Comparison of ENCODE assay signal across 8 cellular contexts in the genomic region with DNA sequence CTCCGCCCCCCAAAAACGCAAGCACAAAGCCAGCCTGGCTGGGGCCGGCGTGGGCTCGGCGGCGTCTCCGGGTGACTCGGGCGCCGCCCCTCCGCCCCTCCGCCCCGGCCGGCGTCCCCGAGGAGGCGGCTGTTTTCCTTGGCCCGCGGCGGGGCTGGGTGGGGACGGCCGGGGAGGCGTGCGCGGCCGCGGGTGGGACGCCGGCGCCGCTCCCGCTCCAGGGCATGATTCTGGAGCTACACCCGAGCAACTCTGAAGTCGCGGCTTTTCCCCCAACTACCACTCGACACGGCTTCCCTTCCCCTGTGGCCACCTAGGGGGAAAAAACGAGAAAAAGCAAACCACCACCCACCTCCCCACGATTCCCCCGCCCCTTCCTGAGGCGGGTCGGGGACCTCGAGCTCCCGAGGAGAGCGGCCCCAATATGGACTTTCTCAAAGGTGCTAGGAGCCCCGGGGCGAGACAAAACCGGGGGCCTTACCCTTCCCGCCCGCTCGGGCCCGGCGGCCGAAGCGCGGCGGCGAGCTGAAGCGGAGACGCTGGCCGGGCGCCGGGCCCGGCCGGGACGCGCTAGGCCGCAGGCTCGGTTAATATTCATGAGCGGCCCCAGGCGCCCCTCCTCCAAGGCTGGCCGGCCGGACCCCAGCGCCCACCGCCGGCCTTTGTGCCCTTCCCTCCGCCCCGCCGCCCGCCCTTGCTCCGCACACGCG.
A peak's percentile ranks its signal among the peaks of the same experiment; 100 is the strongest.
DNase-seq lines count a peak whose midpoint lies in the region; ATAC-seq and TF ChIP-seq lines count a peak whose summit lies in the region.

No MANE protein-coding gene starts in this region.

- peak overlapping the region; percentile 91 for H3K27ac ChIP-seq in BLaER1

- H3K4me3 ChIP-seq in BLaER1: peak overlapping the region; percentile 89
- H3K4me3 ChIP-seq in astrocyte of the spinal cord (ENCODE audit: low read depth, low read length): peak overlapping the region; percentile 80
- peak overlapping the region; percentile 64 for H3K4me3 ChIP-seq in iPS-15b (ENCODE audit: low read depth, low read length)
- H3K4me3 ChIP-seq in skeletal muscle cell (ENCODE audit: low read depth, low read length): peak overlapping the region; percentile 73

- H4K20me1 ChIP-seq in BLaER1: peaks cover 42% of the 10 kb centered on the region

- in situ Hi-C loops in astrocyte of the spinal cord (cut with HindIII; ENCODE audit: low sequenced_read_pairs): no loop called here

- peak overlapping the region; percentile 89 for H3K4me2 ChIP-seq in BLaER1

- H3K9ac ChIP-seq in BLaER1 (peak overlapping the region; percentile 87), iPS-15b (ENCODE audit: low read depth, low read length) (peak overlapping the region; percentile 62)

- TF ChIP-seq POLR2A in GM19099 (IDR thresholded peaks at IDR 0.05; ENCODE audit: extremely low read depth, insufficient read length, low read depth): peak; percentile 39

- H3K36me3 Mint-ChIP-seq in T-helper 1 cell treated with Interleukin-12 subunit alpha and Interleukin-12 subunit beta and Interleukin-4 antibody, amounts not matched to agents 30 μg/mL and 1 μg/mL, for 36 hours (ENCODE audit: low read depth): peaks cover 12% of the 10 kb centered on the region

- peaks cover 22% of the 10 kb centered on the region for H3K4me1 Mint-ChIP-seq in T-helper 1 cell treated with Interleukin-12 subunit alpha and Interleukin-12 subunit beta and Interleukin-4 antibody, amounts not matched to agents 30 μg/mL and 1 μg/mL, for 36 hours (ENCODE audit: low read depth)

- H3K4me3 Mint-ChIP-seq in T-helper 1 cell treated with Interleukin-12 subunit alpha and Interleukin-12 subunit beta and Interleukin-4 antibody, amounts not matched to agents 30 μg/mL and 1 μg/mL, for 36 hours: peak overlapping the region; percentile 91

- peak; percentile 55 for DNase-seq in astrocyte of the spinal cord (ENCODE audit: low read depth, low spot score)
- DNase-seq in skeletal muscle cell (ENCODE audit: low read depth): no peak
- no peak for DNase-seq in NCI-H526 treated with DMSO at 0.1 percent for 48 hours (lab: John Stamatoyannopoulos, UW)

- H3K9me3 ChIP-seq in BLaER1 (no peaks in the 10 kb centered on the region), iPS-15b (ENCODE audit: control insufficient read depth, insufficient read depth, low read length) (no peaks in the 10 kb centered on the region)

- TF ChIP-seq CTCF in astrocyte of the spinal cord (IDR thresholded peaks at IDR 0.05; ENCODE audit: low read depth, low read length): no peak

- H3K27me3 Mint-ChIP-seq in T-helper 1 cell treated with Interleukin-12 subunit alpha and Interleukin-12 subunit beta and Interleukin-4 antibody, amounts not matched to agents 30 μg/mL and 1 μg/mL, for 36 hours (ENCODE audit: low read depth): no peaks in the 10 kb centered on the region

- H3K4me1 ChIP-seq in BLaER1 (peaks cover 66% of the 10 kb centered on the region), iPS-15b (ENCODE audit: control insufficient read depth, insufficient read depth, low read length) (peaks cover 10% of the 10 kb centered on the region)

- peak; percentile 13 for ATAC-seq in HG03342 (IDR thresholded peaks at IDR 0.05; ENCODE audit: unreplicated experiment)

- H3K27me3 ChIP-seq in BLaER1 (no peaks in the 10 kb centered on the region), iPS-15b (ENCODE audit: control insufficient read depth, insufficient read depth, low read length) (peaks cover 28% of the 10 kb centered on the region)

- peak overlapping the region; percentile 83 for H3K27ac Mint-ChIP-seq in T-helper 1 cell treated with Interleukin-12 subunit alpha and Interleukin-12 subunit beta and Interleukin-4 antibody, amounts not matched to agents 30 μg/mL and 1 μg/mL, for 36 hours

- H3K36me3 ChIP-seq in BLaER1 (peaks cover 11% of the 10 kb centered on the region), iPS-15b (ENCODE audit: control insufficient read depth, insufficient read depth, low read length) (no peaks in the 10 kb centered on the region)

- no peaks in the 10 kb centered on the region for H3K9me3 Mint-ChIP-seq in T-helper 1 cell treated with Interleukin-12 subunit alpha and Interleukin-12 subunit beta and Interleukin-4 antibody, amounts not matched to agents 30 μg/mL and 1 μg/mL, for 36 hours
